ENCODE assay signal across 1 cellular context in genomic region chr7:87600130-87601124, GRCh38.
TF ChIP-seq lines count a peak whose summit lies in the region.

Gene ABCB1 (minus strand): TSS chr7:87600884. CDS start chr7:87600184, 700 bp downstream.

TF ChIP-seq in GM23338, 12 proteins besides CTCF, POLR2A, EP300 and RAD21 (continued from another document):
- TF ChIP-seq, protein P1, sequence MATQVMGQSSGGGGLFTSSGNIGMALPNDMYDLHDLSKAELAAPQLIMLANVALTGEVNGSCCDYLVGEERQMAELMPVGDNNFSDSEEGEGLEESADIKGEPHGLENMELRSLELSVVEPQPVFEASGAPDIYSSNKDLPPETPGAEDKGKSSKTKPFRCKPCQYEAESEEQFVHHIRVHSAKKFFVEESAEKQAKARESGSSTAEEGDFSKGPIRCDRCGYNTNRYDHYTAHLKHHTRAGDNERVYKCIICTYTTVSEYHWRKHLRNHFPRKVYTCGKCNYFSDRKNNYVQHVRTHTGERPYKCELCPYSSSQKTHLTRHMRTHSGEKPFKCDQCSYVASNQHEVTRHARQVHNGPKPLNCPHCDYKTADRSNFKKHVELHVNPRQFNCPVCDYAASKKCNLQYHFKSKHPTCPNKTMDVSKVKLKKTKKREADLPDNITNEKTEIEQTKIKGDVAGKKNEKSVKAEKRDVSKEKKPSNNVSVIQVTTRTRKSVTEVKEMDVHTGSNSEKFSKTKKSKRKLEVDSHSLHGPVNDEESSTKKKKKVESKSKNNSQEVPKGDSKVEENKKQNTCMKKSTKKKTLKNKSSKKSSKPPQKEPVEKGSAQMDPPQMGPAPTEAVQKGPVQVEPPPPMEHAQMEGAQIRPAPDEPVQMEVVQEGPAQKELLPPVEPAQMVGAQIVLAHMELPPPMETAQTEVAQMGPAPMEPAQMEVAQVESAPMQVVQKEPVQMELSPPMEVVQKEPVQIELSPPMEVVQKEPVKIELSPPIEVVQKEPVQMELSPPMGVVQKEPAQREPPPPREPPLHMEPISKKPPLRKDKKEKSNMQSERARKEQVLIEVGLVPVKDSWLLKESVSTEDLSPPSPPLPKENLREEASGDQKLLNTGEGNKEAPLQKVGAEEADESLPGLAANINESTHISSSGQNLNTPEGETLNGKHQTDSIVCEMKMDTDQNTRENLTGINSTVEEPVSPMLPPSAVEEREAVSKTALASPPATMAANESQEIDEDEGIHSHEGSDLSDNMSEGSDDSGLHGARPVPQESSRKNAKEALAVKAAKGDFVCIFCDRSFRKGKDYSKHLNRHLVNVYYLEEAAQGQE (IDR thresholded peaks at IDR 0.05; ENCODE audit: unreplicated experiment): no peak
- TF ChIP-seq EZH2 (IDR thresholded peaks at IDR 0.05; ENCODE audit: low read depth, unreplicated experiment): peak; percentile 34
